In the genomic region with DNA sequence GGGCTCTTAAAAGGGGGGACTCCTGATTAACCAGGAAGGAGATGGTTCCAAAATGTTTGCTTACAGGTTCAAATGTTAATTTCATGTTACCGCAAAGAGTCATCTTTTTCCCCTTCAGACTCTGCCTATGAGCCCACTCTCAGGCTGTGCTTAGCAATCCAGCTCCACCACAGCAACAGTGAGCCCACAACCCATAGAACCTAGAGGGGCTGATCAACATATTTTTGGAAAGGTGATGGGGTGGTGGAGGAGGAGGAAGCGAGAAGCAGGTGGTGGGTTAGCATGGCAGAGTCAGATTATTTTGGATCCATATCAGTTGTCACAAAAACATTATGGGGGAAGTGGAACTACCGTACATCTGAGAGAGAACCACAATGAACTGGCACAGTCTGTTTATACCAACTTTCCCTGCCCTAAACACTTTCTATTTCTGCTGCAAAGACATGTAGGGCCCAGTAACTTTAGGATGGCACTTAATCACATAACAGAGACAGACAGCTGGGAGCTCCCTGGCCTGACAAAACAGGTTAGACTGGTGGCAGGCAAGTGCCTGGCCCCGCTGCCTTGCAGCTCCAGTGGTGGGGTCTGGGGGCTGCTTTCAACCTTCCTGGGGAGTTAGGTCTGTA, we compare ENCODE assay signal across 12 cellular contexts.
DNase-seq lines count a peak whose midpoint lies in the region; ATAC-seq and TF ChIP-seq lines count a peak whose summit lies in the region.
"Had no signal": no experiment of that assay in that cellular context is flagged by ENCODE, and none has a peak within 500 bp of the region (broad histone marks: within the 10 kb centered on the region; RNA-seq: fewer than 3 reads in every experiment).

No MANE protein-coding gene starts in this region.

- CTCF ChIA-PET in RWPE1 (lab: Yijun Ruan, JAX) = no interaction called here

- ATAC-seq in GM18907 (IDR thresholded peaks at IDR 0.05; ENCODE audit: unreplicated experiment) (peak; percentile 36), HG02840 (IDR thresholded peaks at IDR 0.05; ENCODE audit: low FRiP score, unreplicated experiment) (no peak), GM19455 (IDR thresholded peaks at IDR 0.05; ENCODE audit: unreplicated experiment) (no peak)

- H3K27me3 ChIP-seq in OCI-LY3 (ENCODE audit: low read depth, low read length) = no peaks in the 10 kb centered on the region

- no peak overlapping the region for H2AFZ ChIP-seq in OCI-LY3 (ENCODE audit: low read depth, low read length)

- H3K27ac ChIP-seq in OCI-LY3 (ENCODE audit: low read length) (peak overlapping the region; percentile 92), RWPE1 (no peak overlapping the region)
- H3K27ac ChIP-seq: left ventricle myocardium inferior had no signal

- H3K9ac ChIP-seq in OCI-LY3 (ENCODE audit: low read length) = peak overlapping the region; percentile 70

- no peak for TF ChIP-seq CTCF in OCI-LY3 (IDR thresholded peaks at IDR 0.05; ENCODE audit: low read depth, low read length)
- no peak for TF ChIP-seq CTCF in RWPE1 (conservative IDR thresholded peaks at IDR 0.05; ENCODE audit: low read depth)

- peaks cover 3% of the 10 kb centered on the region for H4K20me1 ChIP-seq in OCI-LY3 (ENCODE audit: insufficient read depth, low read length)

- H3K4me2 ChIP-seq in OCI-LY3 (ENCODE audit: low read length) = peak overlapping the region; percentile 98

- H3K4me1 ChIP-seq in OCI-LY3 (ENCODE audit: low read length) = peaks cover 51% of the 10 kb centered on the region

- POLR2A ChIA-PET in RWPE1 (lab: Yijun Ruan, JAX; ENCODE audit: low non-redundant PET) = no interaction called here

- H3K9me3 ChIP-seq in OCI-LY3 (ENCODE audit: insufficient read depth, low read length) = no peaks in the 10 kb centered on the region
- H3K9me3 ChIP-seq: left ventricle myocardium inferior had no signal

- H3K79me2 ChIP-seq in OCI-LY3 (ENCODE audit: low read length) = peaks cover 72% of the 10 kb centered on the region

- peak overlapping the region; percentile 65 for H3K4me3 ChIP-seq in OCI-LY3 (ENCODE audit: low read length)
- H3K4me3 ChIP-seq: left ventricle myocardium inferior had no signal

- peak; percentile 12 for DNase-seq in COLO668 (lab: John Stamatoyannopoulos, UW; ENCODE audit: unreplicated experiment)
- peak; percentile 15 for DNase-seq in germinal center (ENCODE audit: low spot score)
- no peak for DNase-seq in RWPE1 (ENCODE audit: low spot score)
- DNase-seq in RKO (ENCODE audit: low spot score) = no peak
- DNase-seq: CD4-positive, alpha-beta T cell; left ventricle myocardium inferior; MM.1S; stimulated activated CD8-positive, alpha-beta memory T cell treated with anti-CD3 and anti-CD28 coated beads, Interleukin-4, amount 100 ng/mL, for 48 hours had no signal

- peaks cover 7% of the 10 kb centered on the region for H3K36me3 ChIP-seq in OCI-LY3 (replicated peaks; ENCODE audit: low read depth, low read length)
- H3K36me3 ChIP-seq: left ventricle myocardium inferior had no signal

Comparison
In these comparisons a context has a peak if more than half of its experiments do, and no peak if none do; other contexts are left out.
1. DNase-seq: peak in COLO668 (single experiment) and germinal center (single experiment); none in RWPE1 (single experiment) and RKO (single experiment).